In the genomic region with DNA sequence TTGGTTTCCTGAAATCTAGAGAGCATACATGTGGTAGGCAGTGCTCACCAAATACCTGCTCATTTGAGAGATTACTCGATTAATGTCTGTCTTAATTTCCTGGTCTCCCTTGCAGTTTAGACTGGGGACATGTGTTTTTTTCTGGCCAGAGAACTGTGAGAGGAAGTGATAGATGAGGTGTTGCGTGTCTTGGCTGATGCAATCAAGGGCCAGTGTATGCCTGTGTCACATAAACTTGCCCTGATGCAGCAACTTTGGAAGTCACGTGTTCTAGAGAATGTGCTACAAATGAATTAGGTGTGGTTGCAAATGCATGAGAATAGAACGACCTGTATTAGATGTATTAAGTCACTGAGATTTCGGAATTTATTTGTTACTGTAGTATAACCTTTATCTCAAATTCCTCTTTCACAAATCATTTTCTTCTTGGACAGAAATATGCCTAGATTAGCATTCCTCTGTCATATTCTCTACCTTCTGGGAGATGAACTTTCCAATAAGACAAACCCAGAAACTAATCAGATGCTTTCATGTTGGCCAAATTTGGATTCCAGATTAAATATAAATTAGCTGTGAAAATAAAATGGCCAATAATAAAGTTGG, we compare ENCODE assay signal across 8 cellular contexts. TPM values are rescaled to one million over a fixed set of nuclear protein-coding genes. Genes with fewer than 3 reads are reported as not detected.
DNase-seq lines count a peak whose midpoint lies in the region; ATAC-seq lines count a peak whose summit lies in the region.

No MANE protein-coding gene starts in this region.

- DNase-seq in CD8-positive, alpha-beta memory T cell, result no peak
- DNase-seq in NCI-H226 (peak; percentile 92), T1000 (lab: John Stamatoyannopoulos, UW) (no peak), DMS153 (lab: John Stamatoyannopoulos, UW) (no peak)
- no peak for DNase-seq in central memory CD8-positive, alpha-beta T cell (ENCODE audit: low spot score in 2 of 2)
- DNase-seq in natural killer cell treated with Interleukin-12 subunit alpha and Interleukin-12 subunit beta and Interleukin-15 and Interleukin-18, amount 100 ng/mL, for 72 hours (ENCODE audit: low spot score), result peak; percentile 85

- peak overlapping the region; percentile 64 for H3K27ac ChIP-seq in CD8-positive, alpha-beta memory T cell (ENCODE audit: low read depth, low read length)

- H3K9me3 Mint-ChIP-seq in CD8-positive, alpha-beta memory T cell, result no peaks in the 10 kb centered on the region
- H3K9me3 Mint-ChIP-seq in central memory CD8-positive, alpha-beta T cell, result no peaks in the 10 kb centered on the region
- peaks cover 10% of the 10 kb centered on the region for H3K9me3 Mint-ChIP-seq in natural killer cell treated with Interleukin-12 subunit alpha and Interleukin-12 subunit beta and Interleukin-15 and Interleukin-18, amount 100 ng/mL, for 72 hours

- peaks cover 0 to 5% (median 2%) of the 10 kb centered on the region in 3 donors for H3K4me1 Mint-ChIP-seq in CD8-positive, alpha-beta memory T cell
- H3K4me1 Mint-ChIP-seq in central memory CD8-positive, alpha-beta T cell, result peaks cover 5% of the 10 kb centered on the region
- H3K4me1 Mint-ChIP-seq in natural killer cell treated with Interleukin-12 subunit alpha and Interleukin-12 subunit beta and Interleukin-15 and Interleukin-18, amount 100 ng/mL, for 72 hours (ENCODE audit: low read depth in 2 of 2), result peaks cover 31 to 33% of the 10 kb centered on the region in 2 donors

- peak; percentile 56 for ATAC-seq in GM21423 (IDR thresholded peaks at IDR 0.05; ENCODE audit: unreplicated experiment)
- peak; percentile 64 for ATAC-seq in central memory CD8-positive, alpha-beta T cell (replicated peaks; ENCODE audit: extremely low read depth, poor library complexity, severe bottlenecking)
- peak; percentile 92 for ATAC-seq in natural killer cell treated with Interleukin-12 subunit alpha and Interleukin-12 subunit beta and Interleukin-15 and Interleukin-18, amount 100 ng/mL, for 72 hours
- no peak for ATAC-seq in HG02763 (IDR thresholded peaks at IDR 0.05; ENCODE audit: unreplicated experiment)

- no peak overlapping the region for H3K27ac Mint-ChIP-seq in CD8-positive, alpha-beta memory T cell
- H3K27ac Mint-ChIP-seq in central memory CD8-positive, alpha-beta T cell (ENCODE audit: low read depth), result no peak overlapping the region
- H3K27ac Mint-ChIP-seq in natural killer cell treated with Interleukin-12 subunit alpha and Interleukin-12 subunit beta and Interleukin-15 and Interleukin-18, amount 100 ng/mL, for 72 hours, result peak overlapping the region; percentile 82 to 92

- no peaks in the 10 kb centered on the region for H3K4me1 ChIP-seq in CD8-positive, alpha-beta memory T cell (ENCODE audit: insufficient read depth, low read length)

- H3K36me3 Mint-ChIP-seq in CD8-positive, alpha-beta memory T cell, result no peaks in the 10 kb centered on the region
- no peaks in the 10 kb centered on the region for H3K36me3 Mint-ChIP-seq in central memory CD8-positive, alpha-beta T cell (ENCODE audit: insufficient read depth)
- H3K36me3 Mint-ChIP-seq in natural killer cell treated with Interleukin-12 subunit alpha and Interleukin-12 subunit beta and Interleukin-15 and Interleukin-18, amount 100 ng/mL, for 72 hours, result peaks cover 5% of the 10 kb centered on the region

- H3K27me3 Mint-ChIP-seq in CD8-positive, alpha-beta memory T cell, result peaks cover 0 to 7% of the 10 kb centered on the region in 2 donors
- H3K27me3 Mint-ChIP-seq in central memory CD8-positive, alpha-beta T cell, result no peaks in the 10 kb centered on the region
- no peaks in the 10 kb centered on the region for H3K27me3 Mint-ChIP-seq in natural killer cell treated with Interleukin-12 subunit alpha and Interleukin-12 subunit beta and Interleukin-15 and Interleukin-18, amount 100 ng/mL, for 72 hours

- CTCF ChIA-PET in CD8-positive, alpha-beta memory T cell (lab: Charles Lee), result no interaction called here

- no peaks in the 10 kb centered on the region for H3K36me3 ChIP-seq in CD8-positive, alpha-beta memory T cell (ENCODE audit: insufficient read depth, low read length)

- H3K27me3 ChIP-seq in CD8-positive, alpha-beta memory T cell (ENCODE audit: insufficient read depth, low read length, poor library complexity, severe bottlenecking), result no peaks in the 10 kb centered on the region

- no peak overlapping the region for H3K4me3 Mint-ChIP-seq in CD8-positive, alpha-beta memory T cell
- no peak overlapping the region for H3K4me3 Mint-ChIP-seq in central memory CD8-positive, alpha-beta T cell
- peak overlapping the region; percentile 65 for H3K4me3 Mint-ChIP-seq in natural killer cell treated with Interleukin-12 subunit alpha and Interleukin-12 subunit beta and Interleukin-15 and Interleukin-18, amount 100 ng/mL, for 72 hours

- H3K4me3 ChIP-seq in CD8-positive, alpha-beta memory T cell (ENCODE audit: low read length), result no peak overlapping the region

- H3K9me3 ChIP-seq in CD8-positive, alpha-beta memory T cell (ENCODE audit: low read length), result no peaks in the 10 kb centered on the region

- POLR2A ChIA-PET in CD8-positive, alpha-beta memory T cell (lab: Charles Lee), result no interaction called here

RNA-seq across cellular contexts. Expression of a gene that starts 9.9 kb away (rescaled TPM):
- 1 to 10 TPM; 2.2 to 3.1 TPM for total RNA-seq in CD8-positive, alpha-beta memory T cell
- polyA plus RNA-seq in CD8-positive, alpha-beta memory T cell, result not detected
- total RNA-seq in natural killer cell treated with Interleukin-12 subunit alpha and Interleukin-12 subunit beta and Interleukin-15 and Interleukin-18, amount 100 ng/mL, for 72 hours, result 10 to 100 TPM in 1 of 2 donors, under 1 TPM in 1; 0.25 to 12.3 TPM

RNA-seq across cellular contexts. Expression of a gene that starts 29.8 kb away (rescaled TPM):
- 10 to 100 TPM; 19.1 to 19.6 TPM for total RNA-seq in CD8-positive, alpha-beta memory T cell
- not detected for polyA plus RNA-seq in CD8-positive, alpha-beta memory T cell
- total RNA-seq in natural killer cell treated with Interleukin-12 subunit alpha and Interleukin-12 subunit beta and Interleukin-15 and Interleukin-18, amount 100 ng/mL, for 72 hours, result 10 to 100 TPM; 26.8 to 45.7 TPM

RNA-seq across cellular contexts. Expression of a gene that starts 42.3 kb away (rescaled TPM):
- total RNA-seq in CD8-positive, alpha-beta memory T cell, result not detected
- polyA plus RNA-seq in CD8-positive, alpha-beta memory T cell, result not detected
- 10 to 100 TPM in 1 of 2 donors, 1 to 10 TPM in 1; 1.8 to 12.0 TPM for total RNA-seq in natural killer cell treated with Interleukin-12 subunit alpha and Interleukin-12 subunit beta and Interleukin-15 and Interleukin-18, amount 100 ng/mL, for 72 hours

Comparison
In these comparisons a context has a peak if more than half of its experiments do, and no peak if none do; other contexts are left out.
1. DNase-seq: peak in NCI-H226 (single experiment) and natural killer cell treated with Interleukin-12 subunit alpha and Interleukin-12 subunit beta and Interleukin-15 and Interleukin-18, amount 100 ng/mL, for 72 hours (single experiment); none in CD8-positive, alpha-beta memory T cell (0 of 5), central memory CD8-positive, alpha-beta T cell (0 of 2), T1000 (single experiment) and DMS153 (single experiment).
2. H3K27ac Mint-ChIP-seq: peak in natural killer cell treated with Interleukin-12 subunit alpha and Interleukin-12 subunit beta and Interleukin-15 and Interleukin-18, amount 100 ng/mL, for 72 hours (2 of 2); none in CD8-positive, alpha-beta memory T cell (0 of 8) and central memory CD8-positive, alpha-beta T cell (single experiment).